1 cellular context compared by ENCODE assay signal in genomic region chr15:65416845-65417416, GRCh38.
TF ChIP-seq lines count a peak whose summit lies in the region.

No MANE protein-coding gene starts in this region.

TF ChIP-seq in K562, 482 proteins besides CTCF, POLR2A, EP300 and RAD21:
- TF ChIP-seq MTA3 (IDR thresholded peaks at IDR 0.05; ENCODE audit: borderline replicate concordance) (no peak), EGR1 (conservative IDR thresholded peaks at IDR 0.05) (no peak), CHAMP1 (IDR thresholded peaks at IDR 0.05) (no peak), ZNF76 (CRISPR knock-in tag; IDR thresholded peaks at IDR 0.05; ENCODE audit: borderline replicate concordance) (no peak), DACH1 (IDR thresholded peaks at IDR 0.05; ENCODE audit: partially characterized antibody) (peak; percentile 17), ZMIZ1 (IDR thresholded peaks at IDR 0.05; ENCODE audit: low read depth in 2 of 2, low read length in 2 of 2) (no peak), DPF2 (IDR thresholded peaks at IDR 0.05) (no peak), SMARCA4 (IDR thresholded peaks at IDR 0.05) (no peak), ZNF512 (tag; IDR thresholded peaks at IDR 0.05) (no peak), TFAP4 (CRISPR knock-in tag; IDR thresholded peaks at IDR 0.05; ENCODE audit: borderline replicate concordance) (peak; percentile 44; the same call in 1 of the 2 replicates), E2F8 (IDR thresholded peaks at IDR 0.05; ENCODE audit: low read depth, partially characterized antibody) (no peak)
